Comparison of ENCODE assay signal across 8 cellular contexts in the genomic region with DNA sequence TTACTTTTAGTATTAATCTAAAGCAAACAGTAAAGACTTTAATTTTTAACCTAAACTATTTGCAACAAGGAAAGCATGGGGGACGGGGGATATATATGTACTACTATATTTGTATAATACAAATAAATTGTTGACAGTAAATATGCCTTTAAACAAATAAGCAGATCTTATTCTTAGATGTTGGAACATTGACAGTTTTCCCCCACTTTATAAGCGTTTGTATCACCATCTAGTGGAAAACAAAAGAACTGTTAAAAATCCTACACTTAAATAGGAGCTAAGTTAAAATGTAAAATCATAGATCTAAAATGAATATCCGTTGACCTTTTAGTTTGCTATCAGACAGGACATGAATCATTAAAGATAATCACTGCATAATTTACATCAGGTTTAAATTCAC.
DNase-seq lines count a peak whose midpoint lies in the region; ATAC-seq, FAIRE-seq and TF ChIP-seq lines count a peak whose summit lies in the region.

No MANE protein-coding gene starts in this region.

- ATAC-seq in HG02588 (IDR thresholded peaks at IDR 0.05; ENCODE audit: unreplicated experiment): no peak
- no peak for ATAC-seq in HG02610 (IDR thresholded peaks at IDR 0.05; ENCODE audit: unreplicated experiment)
- ATAC-seq in GM19452 (IDR thresholded peaks at IDR 0.05; ENCODE audit: unreplicated experiment): no peak

- no peak for DNase-seq in D721Med (ENCODE audit: insufficient read length, low spot score)
- peak; percentile 23 for DNase-seq in amniotic stem cell (lab: John Stamatoyannopoulos, UW)
- peak; percentile 56 for DNase-seq in kidney tubule cell (ENCODE audit: low spot score)
- DNase-seq in NCI-H1436 treated with DMSO at 0.1 percent for 48 hours (lab: John Stamatoyannopoulos, UW): no peak

- FAIRE-seq in D721Med (lab: Jason Lieb, UNC): peak; percentile 92

- peak; percentile 52 for TF ChIP-seq CTCF in D721Med (IDR thresholded peaks at IDR 0.05; ENCODE audit: insufficient read depth, missing control alignments)

- no peak for TF ChIP-seq EP300 in Ishikawa (IDR thresholded peaks at IDR 0.05; ENCODE audit: borderline replicate concordance)

- peak; percentile 56 for TF ChIP-seq RAD21 in Ishikawa (IDR thresholded peaks at IDR 0.05; ENCODE audit: low read depth)

TF ChIP-seq in Ishikawa, 13 proteins besides CTCF, POLR2A, EP300 and RAD21:
- no peak for TF ChIP-seq USF1 (IDR thresholded peaks at IDR 0.05)
- no peak for TF ChIP-seq ZBTB7A (IDR thresholded peaks at IDR 0.05; ENCODE audit: low read depth)
- TF ChIP-seq CREB1 (IDR thresholded peaks at IDR 0.05; ENCODE audit: low read depth): no peak
- TF ChIP-seq FOXM1 (IDR thresholded peaks at IDR 0.05; ENCODE audit: borderline replicate concordance, low read depth): no peak
- TF ChIP-seq CEBPB (IDR thresholded peaks at IDR 0.05): no peak
- TF ChIP-seq, protein P1, sequence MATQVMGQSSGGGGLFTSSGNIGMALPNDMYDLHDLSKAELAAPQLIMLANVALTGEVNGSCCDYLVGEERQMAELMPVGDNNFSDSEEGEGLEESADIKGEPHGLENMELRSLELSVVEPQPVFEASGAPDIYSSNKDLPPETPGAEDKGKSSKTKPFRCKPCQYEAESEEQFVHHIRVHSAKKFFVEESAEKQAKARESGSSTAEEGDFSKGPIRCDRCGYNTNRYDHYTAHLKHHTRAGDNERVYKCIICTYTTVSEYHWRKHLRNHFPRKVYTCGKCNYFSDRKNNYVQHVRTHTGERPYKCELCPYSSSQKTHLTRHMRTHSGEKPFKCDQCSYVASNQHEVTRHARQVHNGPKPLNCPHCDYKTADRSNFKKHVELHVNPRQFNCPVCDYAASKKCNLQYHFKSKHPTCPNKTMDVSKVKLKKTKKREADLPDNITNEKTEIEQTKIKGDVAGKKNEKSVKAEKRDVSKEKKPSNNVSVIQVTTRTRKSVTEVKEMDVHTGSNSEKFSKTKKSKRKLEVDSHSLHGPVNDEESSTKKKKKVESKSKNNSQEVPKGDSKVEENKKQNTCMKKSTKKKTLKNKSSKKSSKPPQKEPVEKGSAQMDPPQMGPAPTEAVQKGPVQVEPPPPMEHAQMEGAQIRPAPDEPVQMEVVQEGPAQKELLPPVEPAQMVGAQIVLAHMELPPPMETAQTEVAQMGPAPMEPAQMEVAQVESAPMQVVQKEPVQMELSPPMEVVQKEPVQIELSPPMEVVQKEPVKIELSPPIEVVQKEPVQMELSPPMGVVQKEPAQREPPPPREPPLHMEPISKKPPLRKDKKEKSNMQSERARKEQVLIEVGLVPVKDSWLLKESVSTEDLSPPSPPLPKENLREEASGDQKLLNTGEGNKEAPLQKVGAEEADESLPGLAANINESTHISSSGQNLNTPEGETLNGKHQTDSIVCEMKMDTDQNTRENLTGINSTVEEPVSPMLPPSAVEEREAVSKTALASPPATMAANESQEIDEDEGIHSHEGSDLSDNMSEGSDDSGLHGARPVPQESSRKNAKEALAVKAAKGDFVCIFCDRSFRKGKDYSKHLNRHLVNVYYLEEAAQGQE (IDR thresholded peaks at IDR 0.05; ENCODE audit: low read depth): no peak
- TF ChIP-seq EGR1 (IDR thresholded peaks at IDR 0.05): no peak
- TF ChIP-seq TAF1 (IDR thresholded peaks at IDR 0.05; ENCODE audit: low read depth): no peak
- no peak for TF ChIP-seq NFIC (IDR thresholded peaks at IDR 0.05)
- TF ChIP-seq MAX (IDR thresholded peaks at IDR 0.05): no peak
- TF ChIP-seq TCF12 (IDR thresholded peaks at IDR 0.05; ENCODE audit: low read depth): no peak
- no peak for TF ChIP-seq YY1 (IDR thresholded peaks at IDR 0.05; ENCODE audit: low read depth)
TF ChIP-seq in Ishikawa: peak in this region for 0.

Comparison
In these comparisons a context has a peak if more than half of its experiments do, and no peak if none do; other contexts are left out.
1. DNase-seq: peak in amniotic stem cell (single experiment) and kidney tubule cell (single experiment); none in D721Med (single experiment) and NCI-H1436 treated with DMSO at 0.1 percent for 48 hours (single experiment).